ENCODE assay signal across 8 cellular contexts in genomic region chr7:36967387-36967786, GRCh38.
DNase-seq lines count a peak whose midpoint lies in the region; ATAC-seq and TF ChIP-seq lines count a peak whose summit lies in the region.

No MANE protein-coding gene starts in this region.

- POLR2A ChIA-PET in OCI-LY7 (lab: Charles Lee), result interaction anchor here (0.7 to 1.6 kb wide), 2 partner anchors 10 to 13 kb away, joined by 4 to 6 read pairs; no protein-coding TSS in a partner anchor

- no peak for ATAC-seq in GM21526 (IDR thresholded peaks at IDR 0.05; ENCODE audit: low FRiP score, unreplicated experiment)
- ATAC-seq in stimulated activated naive CD8-positive, alpha-beta T cell treated with anti-CD3 and anti-CD28 coated beads, Interleukin-15, amount 100 ng/mL, for 72 hours, result no peak

- H3K9me3 ChIP-seq in OCI-LY7 (ENCODE audit: low read length), result no peaks in the 10 kb centered on the region

- H3K79me2 ChIP-seq in OCI-LY7 (ENCODE audit: insufficient read depth, low read depth, low read length), result no peaks in the 10 kb centered on the region

- intact Hi-C loops in OCI-LY7 (cut with micrococcal nuclease; ENCODE audit: unreplicated experiment), result loop anchor here (5.0 kb wide), 1 partner anchor 215 kb away; no protein-coding TSS in a partner anchor

- H3K27ac Mint-ChIP-seq in stimulated activated naive CD8-positive, alpha-beta T cell treated with anti-CD3 and anti-CD28 coated beads, Interleukin-15, amount 100 ng/mL, for 72 hours, result no peak overlapping the region

- no peak overlapping the region for H2AFZ ChIP-seq in OCI-LY7 (ENCODE audit: low read length)

- H3K4me2 ChIP-seq in OCI-LY7 (ENCODE audit: low read length), result no peak overlapping the region

- H3K27ac ChIP-seq in OCI-LY7 (ENCODE audit: low read depth, low read length, poor library complexity, severe bottlenecking), result no peak overlapping the region

- DNase-seq in C1 segment of cervical spinal cord (lab: John Stamatoyannopoulos, UW), result peak in 11 of 14 donors; percentile 12 to 83 (median 28)
- DNase-seq in H4 (ENCODE audit: low spot score), result peak; percentile 85
- peak; percentile 45 for DNase-seq in OCI-LY7 (ENCODE audit: low spot score)
- DNase-seq in ecto neural progenitor cell (ENCODE audit: low spot score), result peak; percentile 72
- DNase-seq in medulla oblongata (ENCODE audit: extremely low spot score), result peak; percentile 86
- DNase-seq in stimulated activated naive CD8-positive, alpha-beta T cell treated with anti-CD3 and anti-CD28 coated beads, Interleukin-15, amount 100 ng/mL, for 72 hours, result no peak
- DNase-seq in GOT3 (lab: John Stamatoyannopoulos, UW), result no peak

- H3K36me3 ChIP-seq in OCI-LY7 (ENCODE audit: insufficient read depth, low read length), result no peaks in the 10 kb centered on the region

- CTCF ChIA-PET in OCI-LY7 (lab: Charles Lee; ENCODE audit: unreplicated experiment), result no interaction called here

- no peak overlapping the region for H3K4me3 ChIP-seq in OCI-LY7 (ENCODE audit: low read depth, low read length, poor library complexity, severe bottlenecking)

- TF ChIP-seq CTCF in OCI-LY7 (conservative IDR thresholded peaks at IDR 0.05; ENCODE audit: low read length), result peak; percentile 85

- peaks cover 6 to 15% of the 10 kb centered on the region in 2 donors for H3K9me3 Mint-ChIP-seq in stimulated activated naive CD8-positive, alpha-beta T cell treated with anti-CD3 and anti-CD28 coated beads, Interleukin-15, amount 100 ng/mL, for 72 hours

- BruUV-seq in OCI-LY7 (replicated peaks; lab: Mats Ljungman, UMichigan), result no TSS peak

- no peak overlapping the region for H3K4me3 Mint-ChIP-seq in stimulated activated naive CD8-positive, alpha-beta T cell treated with anti-CD3 and anti-CD28 coated beads, Interleukin-15, amount 100 ng/mL, for 72 hours

- no peaks in the 10 kb centered on the region for H3K4me1 ChIP-seq in OCI-LY7 (ENCODE audit: insufficient read depth, low read length, poor library complexity, severe bottlenecking)

- peaks cover 39% of the 10 kb centered on the region for H3K4me1 Mint-ChIP-seq in stimulated activated naive CD8-positive, alpha-beta T cell treated with anti-CD3 and anti-CD28 coated beads, Interleukin-15, amount 100 ng/mL, for 72 hours

- no peaks in the 10 kb centered on the region for H3K27me3 Mint-ChIP-seq in stimulated activated naive CD8-positive, alpha-beta T cell treated with anti-CD3 and anti-CD28 coated beads, Interleukin-15, amount 100 ng/mL, for 72 hours

- no peaks in the 10 kb centered on the region for H3K9me2 ChIP-seq in OCI-LY7 (ENCODE audit: insufficient read depth, low read length)

- H4K20me1 ChIP-seq in OCI-LY7 (ENCODE audit: insufficient read depth, low read length), result no peaks in the 10 kb centered on the region

Comparison
In these comparisons a context has a peak if more than half of its experiments do, and no peak if none do; other contexts are left out.
1. DNase-seq: peak in C1 segment of cervical spinal cord (11 of 14), H4 (single experiment), OCI-LY7 (single experiment), ecto neural progenitor cell (single experiment) and medulla oblongata (single experiment); none in stimulated activated naive CD8-positive, alpha-beta T cell treated with anti-CD3 and anti-CD28 coated beads, Interleukin-15, amount 100 ng/mL, for 72 hours (0 of 2) and GOT3 (single experiment).